1 cellular context compared by ENCODE assay signal in genomic region chr10:78964952-78965633, GRCh38.
TF ChIP-seq lines count a peak whose summit lies in the region.

No MANE protein-coding gene starts in this region.

TF ChIP-seq in GM23338, 12 proteins besides CTCF, POLR2A, EP300 and RAD21 (continued from another document):
- peak; percentile 35; the same call in 1 of the 2 replicates for TF ChIP-seq ZNF462 (CRISPR knock-in tag; IDR thresholded peaks at IDR 0.05)
TF ChIP-seq in GM23338: peak in this region for 2.
